ENCODE assay signal across 10 cellular contexts in genomic region chr1:212487774-212488435, GRCh38. TPM values are rescaled to one million over a fixed set of nuclear protein-coding genes. Genes with fewer than 3 reads are reported as not detected.
DNase-seq lines count a peak whose midpoint lies in the region; FAIRE-seq and TF ChIP-seq lines count a peak whose summit lies in the region.
"Had no signal": no experiment of that assay in that cellular context is flagged by ENCODE, and none has a peak within 500 bp of the region (broad histone marks: within the 10 kb centered on the region; RNA-seq: fewer than 3 reads in every experiment).

No MANE protein-coding gene starts in this region.

- no peak for FAIRE-seq in GM12891 (lab: Jason Lieb, UNC)

- no peaks in the 10 kb centered on the region for H3K79me1 ChIP-seq in mesendoderm (ENCODE audit: low read length)

- no peak overlapping the region for H3K9ac ChIP-seq in mesendoderm (ENCODE audit: low read length)

- no peaks in the 10 kb centered on the region for H3K4me1 ChIP-seq in mesendoderm (ENCODE audit: control insufficient read depth, low read depth, low read length)

- H4K8ac ChIP-seq in mesendoderm (ENCODE audit: low read depth, low read length), result no peak overlapping the region

- WGBS in mesendoderm (ENCODE audit: extremely low coverage, insufficient coverage, low lambda C conversion rate), result no CpG with 5 or more reads among the region's 7 CpGs

- no peak overlapping the region for H2BK15ac ChIP-seq in mesendoderm (replicated peaks; ENCODE audit: low read depth)

- H3K4ac ChIP-seq in mesendoderm (ENCODE audit: low read depth, low read length), result no peak overlapping the region

- no peaks in the 10 kb centered on the region for H3K36me3 ChIP-seq in mesendoderm (ENCODE audit: control insufficient read depth, insufficient read depth, low read length)

- H3K9me3 Mint-ChIP-seq in brain (peaks cover 0 to 3% (median 0%) of the 10 kb centered on the region in 5 experiments), type B pancreatic cell (no peaks in the 10 kb centered on the region)
- H3K9me3 Mint-ChIP-seq: activated naive CD4-positive, alpha-beta T cell treated with anti-CD3 and anti-CD28 coated beads, Interleukin-2, amount 50 U/mL, for 72 hours had no signal

- intact Hi-C loops in head of caudate nucleus (cut with DNase I), result no loop called here

- H4K5ac ChIP-seq in mesendoderm (ENCODE audit: low read length), result no peak overlapping the region

- H3K27ac ChIP-seq in mesendoderm (ENCODE audit: low read depth, low read length), result no peak overlapping the region

- H3K36me3 Mint-ChIP-seq in brain (no peaks in the 10 kb centered on the region), type B pancreatic cell (no peaks in the 10 kb centered on the region)
- H3K36me3 Mint-ChIP-seq: activated naive CD4-positive, alpha-beta T cell treated with anti-CD3 and anti-CD28 coated beads, Interleukin-2, amount 50 U/mL, for 72 hours had no signal

- H3K56ac ChIP-seq in mesendoderm (ENCODE audit: low read length), result no peak overlapping the region

- H3K27me3 ChIP-seq in mesendoderm (ENCODE audit: insufficient read depth, low read length, poor library complexity), result no peaks in the 10 kb centered on the region

- no peak overlapping the region for H2BK5ac ChIP-seq in mesendoderm (ENCODE audit: low read length)

- no peaks in the 10 kb centered on the region for H3K27me3 Mint-ChIP-seq in brain
- no peaks in the 10 kb centered on the region for H3K27me3 Mint-ChIP-seq in type B pancreatic cell

- peaks cover 61% of the 10 kb centered on the region for H3K4me1 Mint-ChIP-seq in brain
- peaks cover 42% of the 10 kb centered on the region for H3K4me1 Mint-ChIP-seq in type B pancreatic cell (ENCODE audit: unreplicated experiment)

- H3K4me2 ChIP-seq in mesendoderm (ENCODE audit: low read length), result no peak overlapping the region

- no peak for TF ChIP-seq CTCF in brain (conservative IDR thresholded peaks at IDR 0.05)
- no peak for TF ChIP-seq CTCF in type B pancreatic cell (conservative IDR thresholded peaks at IDR 0.05)

- no peak overlapping the region for H2BK120ac ChIP-seq in mesendoderm (ENCODE audit: low read depth, low read length)

- peak; percentile 60 for DNase-seq in DMS53 (lab: John Stamatoyannopoulos, UW)
- DNase-seq in DMS53 treated with DMSO at 0.1 percent for 48 hours (lab: John Stamatoyannopoulos, UW; ENCODE audit: unreplicated experiment), result no peak
- no peak for DNase-seq in mesendoderm
- no peak for DNase-seq in type B pancreatic cell (ENCODE audit: extremely low spot score, unreplicated experiment)
- no peak for DNase-seq in GM12891 (ENCODE audit: insufficient read length, low spot score)
- no peak for DNase-seq in head of caudate nucleus
- DNase-seq in NCI-H1694 treated with DMSO at 0.1 percent for 48 hours (lab: John Stamatoyannopoulos, UW), result no peak
- DNase-seq: KBM-7 had no signal

- no peak overlapping the region for H2AK5ac ChIP-seq in mesendoderm (ENCODE audit: low read length)

- no peak for TF ChIP-seq POLR2A in GM12891 (IDR thresholded peaks at IDR 0.05; ENCODE audit: low read depth, low read length)

- H3K23ac ChIP-seq in mesendoderm (ENCODE audit: low read length), result no peak overlapping the region

- H3K27ac Mint-ChIP-seq in brain, result peak overlapping the region; percentile 70 to 92 (median 86)
- peak overlapping the region; percentile 92 for H3K27ac Mint-ChIP-seq in type B pancreatic cell
- H3K27ac Mint-ChIP-seq: activated naive CD4-positive, alpha-beta T cell treated with anti-CD3 and anti-CD28 coated beads, Interleukin-2, amount 50 U/mL, for 72 hours had no signal

- H3K18ac ChIP-seq in mesendoderm (ENCODE audit: low read length), result peak overlapping the region; percentile 19

- no peaks in the 10 kb centered on the region for H3K79me2 ChIP-seq in mesendoderm (ENCODE audit: control insufficient read depth, insufficient read depth, low read length)

- no peak overlapping the region for H3K4me3 ChIP-seq in mesendoderm (ENCODE audit: low read length)

- H3K4me3 Mint-ChIP-seq in brain (no peak overlapping the region), type B pancreatic cell (no peak overlapping the region)

TF ChIP-seq in GM12891, 5 proteins besides CTCF, POLR2A, EP300 and RAD21:
- TF ChIP-seq SPI1 (IDR thresholded peaks at IDR 0.05; ENCODE audit: low read depth, low read length), result no peak
- TF ChIP-seq POLR2AphosphoS5 (IDR thresholded peaks at IDR 0.05; ENCODE audit: low read depth, low read length), result no peak
- no peak for TF ChIP-seq PAX5 (IDR thresholded peaks at IDR 0.05; ENCODE audit: insufficient read depth, low read length, severe bottlenecking)
- TF ChIP-seq TAF1 (IDR thresholded peaks at IDR 0.05; ENCODE audit: low read depth, low read length), result no peak
- no peak for TF ChIP-seq POU2F2 (IDR thresholded peaks at IDR 0.05; ENCODE audit: low read depth, low read length)

RNA-seq across cellular contexts. Expression of gene NENF, which starts 55.2 kb away (rescaled TPM):
- 146 TPM for polyA plus RNA-seq in brain (ENCODE audit: insufficient read depth, low read depth, low replicate concordance)
- 17.0 TPM for polyA plus RNA-seq in mesendoderm (2013, experiment 1 of 2)
- 18.7 TPM for polyA plus RNA-seq in mesendoderm (2013, experiment 2 of 2)
- 48.9 and 53.7 TPM in 2 replicates for total RNA-seq in type B pancreatic cell (ENCODE audit: low replicate concordance)
- 46.5 TPM for polyA plus RNA-seq in GM12891 (2012; ENCODE audit: low read depth, missing spikeins)
